ENCODE assay signal across 7 cellular contexts in genomic region chr22:37805878-37806277, GRCh38. TPM values are rescaled to one million over a fixed set of nuclear protein-coding genes. Genes with fewer than 3 reads are reported as not detected.
DNase-seq lines count a peak whose midpoint lies in the region; ATAC-seq, FAIRE-seq and TF ChIP-seq lines count a peak whose summit lies in the region.
"Had no signal": no experiment of that assay in that cellular context is flagged by ENCODE, and none has a peak within 500 bp of the region (broad histone marks: within the 10 kb centered on the region; RNA-seq: fewer than 3 reads in every experiment).

No MANE protein-coding gene starts in this region.

- DNase-seq in HFFc6 (no peak), chondrocyte (ENCODE audit: low spot score) (no peak), HTR-8/SVneo (ENCODE audit: insufficient read length, low spot score) (no peak), NOMO-1 treated with dmso at 0.1 percent for 144 hours (lab: John Stamatoyannopoulos, UW; ENCODE audit: unreplicated experiment) (no peak)

- H3K4me3 Mint-ChIP-seq in HFFc6 (peak overlapping the region; percentile 91), chondrocyte (ENCODE audit: unreplicated experiment) (peak overlapping the region; percentile 83)

- peaks cover 54 to 63% of the 10 kb centered on the region in 2 experiments for H3K4me1 ChIP-seq in neutrophil (ENCODE audit: control insufficient read depth in 1 of 2, insufficient read depth in 1 of 2, low read depth in 1 of 2, low read length in 1 of 2)

- H3K9me3 ChIP-seq in neutrophil, result no peaks in the 10 kb centered on the region

- H3K4me3 ChIP-seq in neutrophil (ENCODE audit: low read depth in 1 of 2, low read length in 1 of 2), result peak overlapping the region; percentile 61 to 78

- peak overlapping the region; percentile 84 for H3K27ac Mint-ChIP-seq in HFFc6
- H3K27ac Mint-ChIP-seq in chondrocyte (ENCODE audit: unreplicated experiment), result peak overlapping the region; percentile 94

- H3K27ac ChIP-seq in neutrophil, result peak overlapping the region; percentile 59

- H3K36me3 Mint-ChIP-seq in HFFc6 (ENCODE audit: low read depth), result no peaks in the 10 kb centered on the region; the same call in 1 of the 2 replicates
- no peaks in the 10 kb centered on the region for H3K36me3 Mint-ChIP-seq in chondrocyte (ENCODE audit: low read depth)

- no peaks in the 10 kb centered on the region for H3K36me3 ChIP-seq in neutrophil

- H3K9me3 Mint-ChIP-seq in HFFc6 (no peaks in the 10 kb centered on the region), chondrocyte (ENCODE audit: low read depth) (no peaks in the 10 kb centered on the region)

- no peak for FAIRE-seq in HTR-8/SVneo (lab: Jason Lieb, UNC)

- ATAC-seq in GM19397 (IDR thresholded peaks at IDR 0.05; ENCODE audit: unreplicated experiment), result no peak

- H3K27me3 Mint-ChIP-seq in HFFc6 (ENCODE audit: insufficient read depth) (peaks cover 5% of the 10 kb centered on the region), chondrocyte (ENCODE audit: low read depth) (no peaks in the 10 kb centered on the region)

- H3K27me3 ChIP-seq in neutrophil, result peaks cover 84% of the 10 kb centered on the region

- no peak; the same call in 1 of the 2 replicates for TF ChIP-seq CTCF in HFFc6 (IDR thresholded peaks at IDR 0.05)
- no peak for TF ChIP-seq CTCF in chondrocyte (IDR thresholded peaks at IDR 0.05)
- TF ChIP-seq CTCF in neutrophil (IDR thresholded peaks at IDR 0.05), result no peak

- H3K4me1 Mint-ChIP-seq in HFFc6 (ENCODE audit: low read depth) (peaks cover 48% of the 10 kb centered on the region), chondrocyte (ENCODE audit: low read depth) (peaks cover 50% of the 10 kb centered on the region)

RNA-seq across cellular contexts. Expression of gene GCAT, which starts 1.9 kb away (rescaled TPM):
- 10 to 100 TPM; 27.6 to 42.3 (median 29.2) TPM for total RNA-seq in HFFc6 (2021; fragmentation: NEBNext Ultra II Directional; extraction: Animal tissue kit (Norgen Biotek cat#: 25700))
- total RNA-seq in chondrocyte, result 23.1 to 24.8 TPM (median 23.6 TPM) in 3 replicates

RNA-seq across cellular contexts. Expression of gene GALR3, which starts 17.3 kb away (rescaled TPM):
- total RNA-seq in HFFc6 (2021; fragmentation: NEBNext Ultra II Directional; extraction: Animal tissue kit (Norgen Biotek cat#: 25700)), result not detected
- 0.37 to 0.41 TPM in 2 of 3 replicates, not detected in the other for total RNA-seq in chondrocyte
- total RNA-seq: posterior vena cava had no signal

RNA-seq across cellular contexts. Expression of gene ANKRD54, which starts 38.3 kb away (rescaled TPM):
- 10 to 100 TPM; 18.3 to 25.4 (median 20.9) TPM for total RNA-seq in HFFc6 (2021; fragmentation: NEBNext Ultra II Directional; extraction: Animal tissue kit (Norgen Biotek cat#: 25700))
- 17.6 to 17.8 TPM (median 17.7 TPM) in 3 replicates for total RNA-seq in chondrocyte

RNA-seq across cellular contexts. Expression of gene EIF3L, which starts 43.3 kb away (rescaled TPM):
- 100 to 1,000 TPM; 306 to 371 (median 357) TPM for total RNA-seq in HFFc6 (2021; fragmentation: NEBNext Ultra II Directional; extraction: Animal tissue kit (Norgen Biotek cat#: 25700))
- 312 to 325 TPM (median 323 TPM) in 3 replicates for total RNA-seq in chondrocyte
